In genomic region chr15:21284353-21284752, GRCh38 we compare ENCODE assay signal across 8 cellular contexts.
A peak's percentile ranks its signal among the peaks of the same experiment; 100 is the strongest.
DNase-seq lines count a peak whose midpoint lies in the region; ATAC-seq, FAIRE-seq and TF ChIP-seq lines count a peak whose summit lies in the region.
"Not testable (repeated sequence)": the region's sequence is repeated elsewhere in the genome, so short reads cannot be mapped to it uniquely, and the experiment has no call there.

No MANE protein-coding gene starts in this region.

- WGBS in heart left ventricle, 4 donors = 26 to 43% (median 32%) methylated on average over 1 of the region's 2 CpGs

- not testable (repeated sequence) for H3K27me3 ChIP-seq in heart left ventricle

- not testable (repeated sequence) for H3K4me3 Mint-ChIP-seq in activated T-cell treated with anti-CD3 and anti-CD28 coated beads, Interleukin-2, amount 50 U/mL, for 4 hours

- not testable (repeated sequence) for H3K9me3 Mint-ChIP-seq in activated T-cell treated with anti-CD3 and anti-CD28 coated beads, Interleukin-2, amount 50 U/mL, for 4 hours

- FAIRE-seq in A204.1 (lab: Jason Lieb, UNC) = peak; percentile 95

- not testable (repeated sequence) for H3K9me3 ChIP-seq in heart left ventricle

- DNase-seq in activated T-cell treated with anti-CD3 and anti-CD28 coated beads, Interleukin-2, amount 50 U/mL, for 4 hours; heart left ventricle; omental fat pad (ENCODE audit: low spot score): not testable (repeated sequence)

- intact Hi-C loops in heart left ventricle (cut with DNase I) = not testable (repeated sequence)

- not testable (repeated sequence) for H3K27me3 Mint-ChIP-seq in activated T-cell treated with anti-CD3 and anti-CD28 coated beads, Interleukin-2, amount 50 U/mL, for 4 hours (ENCODE audit: low read depth)

- H3K4me1 ChIP-seq in heart left ventricle = not testable (repeated sequence)

- not testable (repeated sequence) for H3K36me3 Mint-ChIP-seq in activated T-cell treated with anti-CD3 and anti-CD28 coated beads, Interleukin-2, amount 50 U/mL, for 4 hours (ENCODE audit: insufficient read depth)

- ATAC-seq in GM18868 (IDR thresholded peaks at IDR 0.05; ENCODE audit: unreplicated experiment) (peak; percentile 50), GM21529 (IDR thresholded peaks at IDR 0.05; ENCODE audit: unreplicated experiment) (peak; percentile 48), HG02885 (IDR thresholded peaks at IDR 0.05; ENCODE audit: poor library complexity, unreplicated experiment) (peak; percentile 62), HG03520 (IDR thresholded peaks at IDR 0.05; ENCODE audit: unreplicated experiment) (peak; percentile 63), heart left ventricle (peak; percentile 25 to 79 (median 75)), omental fat pad (ENCODE audit: low FRiP score) (peak; percentile 47)
- peak; percentile 37 to 87 for ATAC-seq in activated T-cell treated with anti-CD3 and anti-CD28 coated beads, Interleukin-2, amount 50 U/mL, for 4 hours

- not testable (repeated sequence) for H3K36me3 ChIP-seq in heart left ventricle

- not testable (repeated sequence) for TF ChIP-seq POLR2A in heart left ventricle (IDR thresholded peaks at IDR 0.05)

- H3K27ac ChIP-seq in heart left ventricle = not testable (repeated sequence)

- TF ChIP-seq CTCF in heart left ventricle (IDR thresholded peaks at IDR 0.05); omental fat pad (IDR thresholded peaks at IDR 0.05): not testable (repeated sequence)

- H3K4me1 Mint-ChIP-seq in activated T-cell treated with anti-CD3 and anti-CD28 coated beads, Interleukin-2, amount 50 U/mL, for 4 hours (ENCODE audit: low read depth) = not testable (repeated sequence)

- not testable (repeated sequence) for H3K4me3 ChIP-seq in heart left ventricle
